Comparison of ENCODE assay signal across 1 cellular context in genomic region chr2:71136174-71136573, GRCh38.
TF ChIP-seq lines count a peak whose summit lies in the region.

No MANE protein-coding gene starts in this region.

TF ChIP-seq in HepG2, 621 proteins besides CTCF, POLR2A, EP300 and RAD21 (continued from another document and continues in another):
- TF ChIP-seq HMGXB3 (CRISPR knock-in tag; IDR thresholded peaks at IDR 0.05; ENCODE audit: borderline replicate concordance) (no peak), ZSCAN30 (CRISPR knock-in tag; IDR thresholded peaks at IDR 0.05) (no peak), ZSCAN31 (CRISPR knock-in tag; IDR thresholded peaks at IDR 0.05; ENCODE audit: low read depth) (no peak), ZFYVE20 (CRISPR knock-in tag; IDR thresholded peaks at IDR 0.05; ENCODE audit: borderline replicate concordance, low read depth) (no peak), ZNF275 (CRISPR knock-in tag; IDR thresholded peaks at IDR 0.05; ENCODE audit: borderline replicate concordance) (no peak), ZNF564 (CRISPR knock-in tag; IDR thresholded peaks at IDR 0.05) (no peak), MATR3 (CRISPR knock-in tag; IDR thresholded peaks at IDR 0.05) (no peak), ZNF138 (CRISPR knock-in tag; IDR thresholded peaks at IDR 0.05; ENCODE audit: low read depth) (no peak), ZNF281 (CRISPR knock-in tag; IDR thresholded peaks at IDR 0.05; ENCODE audit: borderline replicate concordance) (peak; percentile 81), HMGXB4 (CRISPR knock-in tag; IDR thresholded peaks at IDR 0.05; ENCODE audit: borderline replicate concordance in 1 of 2, low read depth in 1 of 2) (no peak), NR3C1 (CRISPR knock-in tag; IDR thresholded peaks at IDR 0.05) (no peak), ZBTB34 (CRISPR knock-in tag; IDR thresholded peaks at IDR 0.05) (no peak), ZHX2 (IDR thresholded peaks at IDR 0.05; ENCODE audit: low read depth) (no peak), ZHX2 (CRISPR knock-in tag; IDR thresholded peaks at IDR 0.05; ENCODE audit: borderline replicate concordance) (no peak), ZNF709 (CRISPR knock-in tag; IDR thresholded peaks at IDR 0.05) (no peak), BHLHE40 (IDR thresholded peaks at IDR 0.05; ENCODE audit: low read length) (no peak), KDM3A (CRISPR knock-in tag; IDR thresholded peaks at IDR 0.05; ENCODE audit: low read depth) (no peak), ZNF280D (CRISPR knock-in tag; IDR thresholded peaks at IDR 0.05) (no peak; the same call in 1 of the 2 replicates), ZNF512B (CRISPR knock-in tag; IDR thresholded peaks at IDR 0.05; ENCODE audit: borderline replicate concordance) (no peak), ZNF24 (IDR thresholded peaks at IDR 0.05) (no peak), DPF2 (CRISPR knock-in tag; IDR thresholded peaks at IDR 0.05; ENCODE audit: borderline replicate concordance, low read depth) (peak; percentile 52; the same call in 1 of the 2 replicates), ZNF350 (CRISPR knock-in tag; IDR thresholded peaks at IDR 0.05; ENCODE audit: borderline replicate concordance, low read depth) (no peak), MED1 (CRISPR knock-in tag; IDR thresholded peaks at IDR 0.05) (peak; percentile 57), MAFF (IDR thresholded peaks at IDR 0.05; ENCODE audit: low read depth, low read length) (no peak), ZNF264 (CRISPR knock-in tag; IDR thresholded peaks at IDR 0.05) (peak; percentile 63; the same call in 1 of the 2 replicates), ZNF761 (CRISPR knock-in tag; conservative IDR thresholded peaks at IDR 0.05) (no peak)
